9 cellular contexts compared by ENCODE assay signal in the genomic region with DNA sequence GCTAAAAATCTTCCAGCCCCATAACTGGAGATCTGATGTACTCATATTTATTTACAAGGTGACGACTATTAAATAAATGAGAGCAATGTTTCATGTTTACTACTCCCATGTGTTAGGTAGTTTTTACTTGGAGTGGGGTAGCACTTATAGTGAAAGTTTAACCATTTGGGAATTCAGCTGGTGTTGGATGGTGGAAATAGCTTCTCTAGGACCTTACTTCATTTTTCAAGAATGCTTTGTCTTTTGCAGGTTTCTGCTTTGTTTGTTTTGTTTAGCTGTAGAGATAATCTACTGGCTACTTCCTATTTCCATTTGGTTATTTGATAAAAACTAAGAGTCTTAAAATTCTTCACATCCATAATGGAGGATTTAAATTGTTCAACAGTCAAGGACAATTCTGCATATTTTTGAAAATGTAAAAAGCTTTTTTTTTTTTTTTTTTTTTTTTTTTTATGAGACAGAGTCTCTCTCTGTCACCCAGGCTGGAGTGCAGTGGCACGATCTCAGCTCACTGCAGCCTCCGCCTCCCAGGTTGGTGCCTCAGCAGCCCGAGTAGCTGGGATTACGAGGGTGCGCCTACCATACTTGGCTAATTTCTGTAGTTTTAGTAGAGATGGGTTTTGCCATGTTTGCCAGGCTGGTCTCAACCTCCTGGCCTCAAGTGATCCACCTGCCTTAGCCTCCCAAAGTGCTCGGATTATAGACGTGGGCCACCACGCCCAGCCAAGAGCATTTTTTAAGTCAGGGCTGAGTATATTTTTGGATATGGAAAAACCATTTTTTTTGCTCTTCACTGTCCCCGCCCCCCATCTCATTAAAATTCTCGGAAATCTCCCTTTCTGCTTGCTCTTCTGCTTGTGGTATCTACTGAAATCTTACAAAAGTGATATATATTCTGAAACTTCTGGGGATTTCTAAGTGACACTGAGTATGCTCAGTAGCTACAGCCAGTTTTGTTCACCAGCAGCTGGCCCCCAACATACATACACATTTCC. TPM values are rescaled to one million over a fixed set of nuclear protein-coding genes. Genes with fewer than 3 reads are reported as not detected.
DNase-seq lines count a peak whose midpoint lies in the region; ATAC-seq and TF ChIP-seq lines count a peak whose summit lies in the region.
"Had no signal": no experiment of that assay in that cellular context is flagged by ENCODE, and none has a peak within 500 bp of the region (broad histone marks: within the 10 kb centered on the region; RNA-seq: fewer than 3 reads in every experiment).

No MANE protein-coding gene starts in this region.

- peaks cover 9% of the 10 kb centered on the region for H3K36me3 Mint-ChIP-seq in activated naive CD8-positive, alpha-beta T cell treated with anti-CD3 and anti-CD28 coated beads, Interleukin-2, amount 10 ng/mL, durations not matched to agents 7 days and 5 days
- no peaks in the 10 kb centered on the region for H3K36me3 Mint-ChIP-seq in Caco-2 (ENCODE audit: insufficient read depth, unreplicated experiment)
- H3K36me3 Mint-ChIP-seq: IgD-negative memory B cell had no signal

- ATAC-seq in GM21528 (IDR thresholded peaks at IDR 0.05; ENCODE audit: low FRiP score, unreplicated experiment) (peak; percentile 38), lower lobe of right lung (no peak)
- peak; percentile 25 for ATAC-seq in activated naive CD8-positive, alpha-beta T cell treated with anti-CD3 and anti-CD28 coated beads, Interleukin-2, amount 10 ng/mL, durations not matched to agents 7 days and 5 days (ENCODE audit: low read depth)
- peak; percentile 68 for ATAC-seq in stimulated activated naive CD8-positive, alpha-beta T cell treated with anti-CD3 and anti-CD28 coated beads, Interleukin-15, Interleukin-2, amounts not matched to agents 100 U/mL and 50 U/mL, for 24 hours

- H3K9me2 ChIP-seq in MM.1S (replicated peaks; ENCODE audit: insufficient read depth, low read length) = no peaks in the 10 kb centered on the region

- intact Hi-C loops in lower lobe of right lung (cut with DNase I) (no loop called here), Caco-2 (cut with micrococcal nuclease; ENCODE audit: unreplicated experiment) (no loop called here)

- H3K4me1 ChIP-seq in MM.1S (ENCODE audit: low read length) = peaks cover 34% of the 10 kb centered on the region
- H3K4me1 ChIP-seq in lower lobe of right lung = peaks cover 6% of the 10 kb centered on the region
- 0 out of 2 replicates have a peak, but pooled peaks cover 3% of the 10 kb centered on the region for H3K4me1 ChIP-seq in Caco-2

- DNase-seq in DMS53 treated with DMSO at 0.1 percent for 48 hours (lab: John Stamatoyannopoulos, UW; ENCODE audit: unreplicated experiment) = peak; percentile 9
- peak; percentile 71 for DNase-seq in MM.1S
- DNase-seq in activated naive CD8-positive, alpha-beta T cell treated with anti-CD3 and anti-CD28 coated beads, Interleukin-2, amount 10 ng/mL, durations not matched to agents 7 days and 5 days = peak; percentile 62
- no peak for DNase-seq in lower lobe of right lung
- DNase-seq in stimulated activated naive CD8-positive, alpha-beta T cell treated with anti-CD3 and anti-CD28 coated beads, Interleukin-15, Interleukin-2, amounts not matched to agents 100 U/mL and 50 U/mL, for 24 hours = peak; percentile 57
- DNase-seq in LoVo (ENCODE audit: low spot score) = no peak
- DNase-seq in Caco-2 = no peak

- H3K36me3 ChIP-seq in MM.1S (replicated peaks; ENCODE audit: insufficient read depth, low read length) (no peaks in the 10 kb centered on the region), lower lobe of right lung (no peaks in the 10 kb centered on the region), Caco-2 (ENCODE audit: control insufficient read depth, insufficient read depth, low read length) (no peaks in the 10 kb centered on the region)

- peaks cover 43% of the 10 kb centered on the region for H3F3A ChIP-seq in MM.1S (ENCODE audit: insufficient read depth, low read length)

- no peaks in the 10 kb centered on the region for H3K9me3 ChIP-seq in MM.1S (replicated peaks; ENCODE audit: insufficient read depth, low read length)
- H3K9me3 ChIP-seq in lower lobe of right lung = no peaks in the 10 kb centered on the region
- H3K9me3 ChIP-seq in Caco-2 = no peaks in the 10 kb centered on the region

- 0 out of 2 replicates have a peak, but pooled peaks cover 4% of the 10 kb centered on the region for H3K79me2 ChIP-seq in MM.1S (ENCODE audit: low read length)

- H3K9me3 Mint-ChIP-seq in activated naive CD8-positive, alpha-beta T cell treated with anti-CD3 and anti-CD28 coated beads, Interleukin-2, amount 10 ng/mL, durations not matched to agents 7 days and 5 days = no peaks in the 10 kb centered on the region
- H3K9me3 Mint-ChIP-seq in Caco-2 (ENCODE audit: unreplicated experiment) = no peaks in the 10 kb centered on the region
- H3K9me3 Mint-ChIP-seq: IgD-negative memory B cell had no signal

- H3K9ac ChIP-seq in MM.1S (ENCODE audit: low read length) = peak overlapping the region; percentile 55

- H3K4me1 Mint-ChIP-seq in activated naive CD8-positive, alpha-beta T cell treated with anti-CD3 and anti-CD28 coated beads, Interleukin-2, amount 10 ng/mL, durations not matched to agents 7 days and 5 days = peaks cover 30% of the 10 kb centered on the region
- H3K4me1 Mint-ChIP-seq in Caco-2 (ENCODE audit: low read depth, unreplicated experiment) = no peaks in the 10 kb centered on the region

- no peak overlapping the region for H3K4me3 Mint-ChIP-seq in activated naive CD8-positive, alpha-beta T cell treated with anti-CD3 and anti-CD28 coated beads, Interleukin-2, amount 10 ng/mL, durations not matched to agents 7 days and 5 days
- no peak overlapping the region for H3K4me3 Mint-ChIP-seq in Caco-2 (ENCODE audit: unreplicated experiment)

- H3K27ac ChIP-seq in MM.1S (ENCODE audit: low read length) (peak overlapping the region; percentile 99), lower lobe of right lung (peak overlapping the region; percentile 50)

- peak overlapping the region; percentile 61 for H3K4me3 ChIP-seq in MM.1S (ENCODE audit: low read length)
- H3K4me3 ChIP-seq in lower lobe of right lung = peak overlapping the region; percentile 56
- no peak overlapping the region for H3K4me3 ChIP-seq in Caco-2 (ENCODE audit: low read depth, low read length)

- H3K27ac Mint-ChIP-seq in activated naive CD8-positive, alpha-beta T cell treated with anti-CD3 and anti-CD28 coated beads, Interleukin-2, amount 10 ng/mL, durations not matched to agents 7 days and 5 days = no peak overlapping the region
- H3K27ac Mint-ChIP-seq in Caco-2 (ENCODE audit: unreplicated experiment) = no peak overlapping the region

- no TSS peak for BruUV-seq in Caco-2 (replicated peaks; lab: Mats Ljungman, UMichigan)

- H2AFZ ChIP-seq in MM.1S (ENCODE audit: low read length) = peak overlapping the region; percentile 4; the same call in 1 of the 2 replicates

- no peak for TF ChIP-seq CTCF in MM.1S (IDR thresholded peaks at IDR 0.05; ENCODE audit: low read length)
- TF ChIP-seq CTCF in lower lobe of right lung (IDR thresholded peaks at IDR 0.05) = no peak
- no peak for TF ChIP-seq CTCF in Caco-2 (IDR thresholded peaks at IDR 0.05; ENCODE audit: insufficient read depth in 1 of 2, low read depth in 1 of 2, low read length in 1 of 2, severe bottlenecking in 1 of 2, unreplicated experiment in 1 of 2)

- no peaks in the 10 kb centered on the region for H4K20me1 ChIP-seq in MM.1S (ENCODE audit: insufficient read depth, low read length)

- POLR2A ChIA-PET in activated naive CD8-positive, alpha-beta T cell treated with anti-CD3 and anti-CD28 coated beads, Interleukin-2, amount 10 ng/mL, durations not matched to agents 7 days and 5 days (lab: Charles Lee) = interaction anchor here (0.7 to 4.9 kb wide), 12 partner anchors 8 to 325 kb away, joined by 3 to 71 read pairs (median 5); partner anchors contain the start of gene KIF21A
- POLR2A ChIA-PET in Caco-2 (lab: Charles Lee) = no interaction called here

- H3K27me3 ChIP-seq in MM.1S (replicated peaks; ENCODE audit: insufficient read depth, low read length) (no peaks in the 10 kb centered on the region), lower lobe of right lung (ENCODE audit: low read depth) (no peaks in the 10 kb centered on the region), Caco-2 (replicated peaks; ENCODE audit: control insufficient read depth, insufficient read depth, low read length) (no peaks in the 10 kb centered on the region)

- CTCF ChIA-PET in Caco-2 (lab: Charles Lee) = no interaction called here

- H3K27me3 Mint-ChIP-seq in activated naive CD8-positive, alpha-beta T cell treated with anti-CD3 and anti-CD28 coated beads, Interleukin-2, amount 10 ng/mL, durations not matched to agents 7 days and 5 days = no peaks in the 10 kb centered on the region
- H3K27me3 Mint-ChIP-seq in Caco-2 (ENCODE audit: insufficient read depth, unreplicated experiment) = no peaks in the 10 kb centered on the region
- H3K27me3 Mint-ChIP-seq: IgD-negative memory B cell had no signal

- peak overlapping the region; percentile 98 for H3K4me2 ChIP-seq in MM.1S (ENCODE audit: low read depth, low read length)

RNA-seq across cellular contexts. Expression of gene ABCD2, which starts 1.4 kb away (rescaled TPM):
- 10 to 100 TPM; 30.8 TPM for total RNA-seq in activated naive CD8-positive, alpha-beta T cell treated with anti-CD3 and anti-CD28 coated beads, Interleukin-2, amount 10 ng/mL, durations not matched to agents 7 days and 5 days
- 0.47 TPM for total RNA-seq in lower lobe of right lung
- total RNA-seq in Caco-2 (2022) = not detected in 2 replicates

Comparison
In these comparisons a context has a peak if more than half of its experiments do, and no peak if none do; other contexts are left out.
1. DNase-seq: peak in DMS53 treated with DMSO at 0.1 percent for 48 hours (single experiment), MM.1S (single experiment), activated naive CD8-positive, alpha-beta T cell treated with anti-CD3 and anti-CD28 coated beads, Interleukin-2, amount 10 ng/mL, durations not matched to agents 7 days and 5 days (single experiment) and stimulated activated naive CD8-positive, alpha-beta T cell treated with anti-CD3 and anti-CD28 coated beads, Interleukin-15, Interleukin-2, amounts not matched to agents 100 U/mL and 50 U/mL, for 24 hours (single experiment); none in lower lobe of right lung (single experiment), LoVo (single experiment) and Caco-2 (0 of 2).
2. ATAC-seq: peak in GM21528 (single experiment), activated naive CD8-positive, alpha-beta T cell treated with anti-CD3 and anti-CD28 coated beads, Interleukin-2, amount 10 ng/mL, durations not matched to agents 7 days and 5 days (single experiment) and stimulated activated naive CD8-positive, alpha-beta T cell treated with anti-CD3 and anti-CD28 coated beads, Interleukin-15, Interleukin-2, amounts not matched to agents 100 U/mL and 50 U/mL, for 24 hours (single experiment); none in lower lobe of right lung (0 of 2).
3. RNA of gene ABCD2, which starts 1.4 kb away (total RNA-seq): 30.8 TPM in activated naive CD8-positive, alpha-beta T cell treated with anti-CD3 and anti-CD28 coated beads, Interleukin-2, amount 10 ng/mL, durations not matched to agents 7 days and 5 days; 0.47 TPM in lower lobe of right lung (single experiment) and not detected in Caco-2; every median in the first group is over 10 times any median in the second.